ENCODE assay signal across 9 cellular contexts in genomic region chr22:24060375-24060788, GRCh38. TPM values are rescaled to one million over a fixed set of nuclear protein-coding genes. Genes with fewer than 3 reads are reported as not detected.
DNase-seq lines count a peak whose midpoint lies in the region; ATAC-seq and TF ChIP-seq lines count a peak whose summit lies in the region.
"Had no signal": no experiment of that assay in that cellular context is flagged by ENCODE, and none has a peak within 500 bp of the region (broad histone marks: within the 10 kb centered on the region; RNA-seq: fewer than 3 reads in every experiment).

No MANE protein-coding gene starts in this region.

- H3K9ac ChIP-seq in mesenchymal stem cell (ENCODE audit: low read length) = peak overlapping the region; percentile 72
- H3K9ac ChIP-seq in Karpas-422 (ENCODE audit: low read length) = no peak overlapping the region

- peaks cover 3% of the 10 kb centered on the region for H3K79me1 ChIP-seq in mesenchymal stem cell (replicated peaks; ENCODE audit: low read length, poor library complexity, severe bottlenecking)

- no peaks in the 10 kb centered on the region for H3K79me2 ChIP-seq in Karpas-422 (ENCODE audit: low read length)

- H3K4me2 ChIP-seq in mesenchymal stem cell (ENCODE audit: low read length, poor library complexity, severe bottlenecking) (no peak overlapping the region), Karpas-422 (ENCODE audit: low read depth, low read length, poor library complexity, severe bottlenecking) (no peak overlapping the region)

- ATAC-seq in central memory CD8-positive, alpha-beta T cell (replicated peaks; ENCODE audit: extremely low read depth, poor library complexity, severe bottlenecking) = no peak
- no peak for ATAC-seq in GM21381 (IDR thresholded peaks at IDR 0.05; ENCODE audit: unreplicated experiment)
- ATAC-seq in HG03095 (IDR thresholded peaks at IDR 0.05; ENCODE audit: unreplicated experiment) = no peak

- H2BK120ac ChIP-seq in mesenchymal stem cell (ENCODE audit: low read depth, low read length) = no peak overlapping the region

- peak overlapping the region in 1 of 2 experiments; percentile 32 for H2BK12ac ChIP-seq in mesenchymal stem cell (ENCODE audit: low read length in 2 of 2)

- H3K27me3 Mint-ChIP-seq in central memory CD8-positive, alpha-beta T cell = no peaks in the 10 kb centered on the region

- no peaks in the 10 kb centered on the region for H4K20me1 ChIP-seq in Karpas-422 (ENCODE audit: insufficient read depth, low read depth, low read length)

- H3K27ac Mint-ChIP-seq in central memory CD8-positive, alpha-beta T cell (ENCODE audit: low read depth) = peak overlapping the region; percentile 60

- H3K9me3 ChIP-seq in mesenchymal stem cell (ENCODE audit: control insufficient read depth, low read length) (no peaks in the 10 kb centered on the region), Karpas-422 (ENCODE audit: low read length) (no peaks in the 10 kb centered on the region)

- H3K14ac ChIP-seq in mesenchymal stem cell (ENCODE audit: low read length in 2 of 2) = peak overlapping the region in 1 of 2 experiments; percentile 12

- H3K36me3 ChIP-seq in mesenchymal stem cell (ENCODE audit: control insufficient read depth in 1 of 2, insufficient read depth in 2 of 2, low read depth in 1 of 2, low read length in 2 of 2) (peaks cover 60 to 63% of the 10 kb centered on the region in 2 experiments), Karpas-422 (ENCODE audit: insufficient read depth, low read length) (peaks cover 10% of the 10 kb centered on the region)

- peak; percentile 90 for DNase-seq in AG10803 (ENCODE audit: low read depth)
- peak; percentile 88 for DNase-seq in NCI-H2029 (lab: John Stamatoyannopoulos, UW)
- no peak for DNase-seq in central memory CD8-positive, alpha-beta T cell (ENCODE audit: low spot score in 2 of 2)
- DNase-seq in mesenchymal stem cell = peak; percentile 85
- no peak for DNase-seq in NOMO-1 (lab: John Stamatoyannopoulos, UW; ENCODE audit: unreplicated experiment in 2 of 2)
- DNase-seq in Karpas-422 = no peak
- DNase-seq: head of caudate nucleus had no signal

- H3K4me3 ChIP-seq in AG10803 (ENCODE audit: low read length) (no peak overlapping the region), mesenchymal stem cell (ENCODE audit: insufficient read depth in 1 of 2, low read depth in 1 of 2, low read length in 2 of 2) (peak overlapping the region in 1 of 2 experiments; percentile 11), Karpas-422 (ENCODE audit: low read length) (no peak overlapping the region)

- H3K36me3 Mint-ChIP-seq in central memory CD8-positive, alpha-beta T cell (ENCODE audit: insufficient read depth) = peaks cover 40% of the 10 kb centered on the region

- no peaks in the 10 kb centered on the region for H3K9me2 ChIP-seq in Karpas-422 (replicated peaks; ENCODE audit: insufficient read depth, low read length)

- 80% methylated on average over 5 of the region's 5 CpGs for WGBS in mesenchymal stem cell

- H3K27ac ChIP-seq in mesenchymal stem cell (ENCODE audit: low read length, poor library complexity, severe bottlenecking) (no peak overlapping the region), Karpas-422 (ENCODE audit: low read length) (no peak overlapping the region)

- no peak overlapping the region for H3K23ac ChIP-seq in mesenchymal stem cell (ENCODE audit: low read length in 2 of 2)

- no peak overlapping the region for H2AK5ac ChIP-seq in mesenchymal stem cell (ENCODE audit: low read length, severe bottlenecking)

- H3K9me3 Mint-ChIP-seq in central memory CD8-positive, alpha-beta T cell = no peaks in the 10 kb centered on the region

- H2AFZ ChIP-seq in mesenchymal stem cell (ENCODE audit: low read depth, low read length) = no peak overlapping the region
- no peak overlapping the region for H2AFZ ChIP-seq in Karpas-422 (ENCODE audit: low read length)

- H2BK15ac ChIP-seq in mesenchymal stem cell (ENCODE audit: low read depth, poor library complexity, severe bottlenecking) = no peak overlapping the region

- no peaks in the 10 kb centered on the region for H3K27me3 ChIP-seq in mesenchymal stem cell (ENCODE audit: control insufficient read depth in 1 of 2, insufficient read depth in 1 of 2, low read length in 2 of 2)
- no peaks in the 10 kb centered on the region for H3K27me3 ChIP-seq in Karpas-422 (ENCODE audit: low read length)

- peak overlapping the region; percentile 53 for H4K8ac ChIP-seq in mesenchymal stem cell (ENCODE audit: low read length)

- no peak for TF ChIP-seq CTCF in AG10803 (conservative IDR thresholded peaks at IDR 0.05; ENCODE audit: low read length)

- H3K4me1 Mint-ChIP-seq in central memory CD8-positive, alpha-beta T cell = peaks cover 22% of the 10 kb centered on the region

- no peak overlapping the region for H3K4ac ChIP-seq in mesenchymal stem cell (ENCODE audit: low read depth in 1 of 2, low read length in 2 of 2)

- H3K18ac ChIP-seq in mesenchymal stem cell (ENCODE audit: low read depth in 1 of 2, low read length in 2 of 2) = peak overlapping the region in 1 of 2 experiments; percentile 75

- no peak overlapping the region for H2BK5ac ChIP-seq in mesenchymal stem cell (ENCODE audit: low read depth, low read length, poor library complexity, severe bottlenecking)

- no peak overlapping the region for H4K91ac ChIP-seq in mesenchymal stem cell (ENCODE audit: low read length)

- H3K4me1 ChIP-seq in mesenchymal stem cell (ENCODE audit: control insufficient read depth, insufficient read depth, low read depth, low read length) (peaks cover 20% of the 10 kb centered on the region), Karpas-422 (ENCODE audit: low read length) (peaks cover 13% of the 10 kb centered on the region)

- H3K4me3 Mint-ChIP-seq in central memory CD8-positive, alpha-beta T cell = no peak overlapping the region

RNA-seq across cellular contexts. Expression of gene CABIN1, which starts 49.3 kb away (rescaled TPM):
- polyA plus RNA-seq in mesenchymal stem cell (2013, experiment 1 of 2) = 54.3 TPM
- 52.5 TPM for polyA plus RNA-seq in mesenchymal stem cell (2013, experiment 2 of 2)
- total RNA-seq in Karpas-422 (2014; rRNA removed; shearing (Covaris generic); ENCODE audit: low replicate concordance) = 56.7 and 97.0 TPM in 2 replicates

RNA-seq across cellular contexts. Expression of gene GSTT4, which starts 55.1 kb away (rescaled TPM):
- not detected for polyA plus RNA-seq in mesenchymal stem cell (2013, experiment 1 of 2)
- not detected for polyA plus RNA-seq in mesenchymal stem cell (2013, experiment 2 of 2)
- total RNA-seq in Karpas-422 (2014; rRNA removed; shearing (Covaris generic); ENCODE audit: low replicate concordance) = not detected in 2 replicates

Comparison
In these comparisons a context has a peak if more than half of its experiments do, and no peak if none do; other contexts are left out.
1. DNase-seq: peak in AG10803 (single experiment), NCI-H2029 (single experiment) and mesenchymal stem cell (single experiment); none in central memory CD8-positive, alpha-beta T cell (0 of 2), NOMO-1 (0 of 2) and Karpas-422 (single experiment).